15 cellular contexts compared by ENCODE assay signal in the genomic region with DNA sequence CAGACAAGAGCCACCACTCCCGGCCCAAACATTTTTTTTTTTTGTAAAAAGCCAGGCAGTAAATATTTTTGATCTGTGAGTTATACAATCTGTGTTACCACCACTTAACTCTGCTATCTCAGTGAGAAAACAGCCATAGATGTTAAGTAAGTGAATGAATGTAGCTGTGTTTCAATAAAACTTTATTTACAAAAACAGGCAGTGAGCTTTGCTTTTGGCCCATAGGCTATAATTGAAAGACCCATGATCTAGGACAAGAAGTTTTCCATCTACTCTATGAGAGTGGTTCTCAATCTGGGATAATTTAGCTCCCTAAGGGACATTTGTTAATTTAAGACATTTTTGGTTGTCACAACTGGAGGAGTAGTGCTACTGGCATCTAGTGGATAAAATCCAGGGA.
DNase-seq lines count a peak whose midpoint lies in the region; TF ChIP-seq lines count a peak whose summit lies in the region.
"Had no signal": no experiment of that assay in that cellular context is flagged by ENCODE, and none has a peak within 500 bp of the region (broad histone marks: within the 10 kb centered on the region; RNA-seq: fewer than 3 reads in every experiment).

No MANE protein-coding gene starts in this region.

- in situ Hi-C loops in astrocyte of the spinal cord (cut with HindIII; ENCODE audit: low sequenced_read_pairs) = no loop called here

- H3K4me3 ChIP-seq in astrocyte of the spinal cord (ENCODE audit: low read depth, low read length) = no peak overlapping the region
- H3K4me3 ChIP-seq: MG63 had no signal

- DNase-seq in EH (ENCODE audit: low read depth) (peak; percentile 31), astrocyte of the spinal cord (ENCODE audit: low read depth, low spot score) (no peak), fibroblast of peridontal ligament (ENCODE audit: extremely low read depth) (peak; percentile 29), NCI-H1930 (lab: John Stamatoyannopoulos, UW) (no peak), globus pallidus (ENCODE audit: low spot score) (no peak), NCI-H187 (lab: John Stamatoyannopoulos, UW) (no peak)
- no peak for DNase-seq in activated CD4-positive, CD25-positive, alpha-beta regulatory T cell (lab: John Stamatoyannopoulos, UW)
- DNase-seq: CD4-positive, alpha-beta memory T cell; H7; Kasumi-1; MG63; NCI-H1048; NCI-H1436 treated with DMSO at 0.1 percent for 48 hours; NCI-H2081 treated with DMSO at 0.1 percent for 48 hours; SW 1271 had no signal

- TF ChIP-seq CTCF in astrocyte of the spinal cord (IDR thresholded peaks at IDR 0.05; ENCODE audit: low read depth, low read length) = peak; percentile 21

Comparison
In these comparisons a context has a peak if more than half of its experiments do, and no peak if none do; other contexts are left out.
1. DNase-seq: peak in EH (single experiment) and fibroblast of peridontal ligament (single experiment); none in astrocyte of the spinal cord (single experiment), NCI-H1930 (0 of 2), globus pallidus (single experiment), activated CD4-positive, CD25-positive, alpha-beta regulatory T cell (0 of 4) and NCI-H187 (0 of 2).